Comparison of ENCODE assay signal across 8 cellular contexts in genomic region chr2:45993476-45993991, GRCh38.
DNase-seq lines count a peak whose midpoint lies in the region; ATAC-seq, FAIRE-seq and TF ChIP-seq lines count a peak whose summit lies in the region.

No MANE protein-coding gene starts in this region.

- dilution Hi-C loops in endothelial cell of umbilical vein (cut with MboI; ENCODE audit: extremely low pct_ligation_motif_present, low sequenced_read_pairs): no loop called here

- POLR2A ChIA-PET in activated CD8-positive, alpha-beta T cell treated with anti-CD3 and anti-CD28 coated beads, Interleukin-2, amount 10 ng/mL, durations not matched to agents 7 days and 5 days (lab: Charles Lee): no interaction called here
- POLR2A ChIA-PET in endothelial cell of umbilical vein (lab: Charles Lee): no interaction called here

- ATAC-seq in activated CD8-positive, alpha-beta T cell treated with anti-CD3 and anti-CD28 coated beads, Interleukin-2, amount 10 ng/mL, durations not matched to agents 7 days and 5 days: peak; percentile 71
- no peak for ATAC-seq in HG03342 (IDR thresholded peaks at IDR 0.05; ENCODE audit: unreplicated experiment)

- no peaks in the 10 kb centered on the region for H3K9me3 ChIP-seq in endothelial cell of umbilical vein (replicated peaks; ENCODE audit: control insufficient read depth, insufficient read depth, low read length)

- no peaks in the 10 kb centered on the region for H3K27me3 ChIP-seq in endothelial cell of umbilical vein (ENCODE audit: control insufficient read depth in 2 of 2, insufficient read depth in 2 of 2, low read length in 2 of 2)

- H3K27ac ChIP-seq in endothelial cell of umbilical vein (ENCODE audit: insufficient read depth, low read depth, low read length): no peak overlapping the region

- no peaks in the 10 kb centered on the region for H4K20me1 ChIP-seq in endothelial cell of umbilical vein (replicated peaks; ENCODE audit: control insufficient read depth, extremely low read depth, insufficient read depth, low read length)

- no peak overlapping the region for H3K4me3 Mint-ChIP-seq in activated CD8-positive, alpha-beta T cell treated with anti-CD3 and anti-CD28 coated beads, Interleukin-2, amount 10 ng/mL, durations not matched to agents 7 days and 5 days
- H3K4me3 Mint-ChIP-seq in mesothelial cell of epicardium: no peak overlapping the region

- no peak overlapping the region for H2AFZ ChIP-seq in endothelial cell of umbilical vein (ENCODE audit: low read depth, low read length)

- no peaks in the 10 kb centered on the region for H3K36me3 Mint-ChIP-seq in activated CD8-positive, alpha-beta T cell treated with anti-CD3 and anti-CD28 coated beads, Interleukin-2, amount 10 ng/mL, durations not matched to agents 7 days and 5 days (ENCODE audit: low read depth)
- peaks cover 10% of the 10 kb centered on the region for H3K36me3 Mint-ChIP-seq in mesothelial cell of epicardium

- H3K9ac ChIP-seq in endothelial cell of umbilical vein (replicated peaks; ENCODE audit: extremely low read depth, insufficient read depth, low read length): no peak overlapping the region

- H3K27me3 Mint-ChIP-seq in activated CD8-positive, alpha-beta T cell treated with anti-CD3 and anti-CD28 coated beads, Interleukin-2, amount 10 ng/mL, durations not matched to agents 7 days and 5 days (ENCODE audit: low read depth): peaks cover 2% of the 10 kb centered on the region
- H3K27me3 Mint-ChIP-seq in mesothelial cell of epicardium (ENCODE audit: low read depth): no peaks in the 10 kb centered on the region

- no peak overlapping the region for H3K27ac Mint-ChIP-seq in activated CD8-positive, alpha-beta T cell treated with anti-CD3 and anti-CD28 coated beads, Interleukin-2, amount 10 ng/mL, durations not matched to agents 7 days and 5 days
- H3K27ac Mint-ChIP-seq in mesothelial cell of epicardium: no peak overlapping the region

- intact Hi-C loops in endothelial cell of umbilical vein (cut with micrococcal nuclease): loop anchor here (1.0 to 10.0 kb wide), 4 partner anchors 350 to 881 kb away; no protein-coding TSS in a partner anchor

- H3K4me1 ChIP-seq in endothelial cell of umbilical vein (ENCODE audit: control insufficient read depth, extremely low read depth, insufficient read depth, low read length): no peaks in the 10 kb centered on the region

- no peak overlapping the region for H3K4me3 ChIP-seq in endothelial cell of umbilical vein (replicated peaks in 1 of 3; ENCODE audit: insufficient read depth in 1 of 3, low read depth in 1 of 3, low read length in 3 of 3)

- peaks cover 0 to 2% of the 10 kb centered on the region in 2 experiments for H3K36me3 ChIP-seq in endothelial cell of umbilical vein (ENCODE audit: control insufficient read depth in 2 of 2, extremely low read depth in 1 of 2, insufficient read depth in 2 of 2, low read length in 2 of 2)

- no peaks in the 10 kb centered on the region for H3K79me2 ChIP-seq in endothelial cell of umbilical vein (ENCODE audit: control insufficient read depth, insufficient read depth, low read length)

- H3K4me1 Mint-ChIP-seq in activated CD8-positive, alpha-beta T cell treated with anti-CD3 and anti-CD28 coated beads, Interleukin-2, amount 10 ng/mL, durations not matched to agents 7 days and 5 days (ENCODE audit: low read depth): peaks cover 6% of the 10 kb centered on the region
- H3K4me1 Mint-ChIP-seq in mesothelial cell of epicardium: peaks cover 2% of the 10 kb centered on the region

- no peaks in the 10 kb centered on the region for H3K9me3 Mint-ChIP-seq in activated CD8-positive, alpha-beta T cell treated with anti-CD3 and anti-CD28 coated beads, Interleukin-2, amount 10 ng/mL, durations not matched to agents 7 days and 5 days (ENCODE audit: insufficient read depth)
- H3K9me3 Mint-ChIP-seq in mesothelial cell of epicardium: peaks cover 19% of the 10 kb centered on the region

- H3K4me2 ChIP-seq in endothelial cell of umbilical vein (ENCODE audit: insufficient read depth, low read length): no peak overlapping the region

- H3K9me1 ChIP-seq in endothelial cell of umbilical vein (replicated peaks; ENCODE audit: control insufficient read depth, extremely low read depth, insufficient read depth, low read length): no peaks in the 10 kb centered on the region

- DNase-seq in AML-193 (lab: John Stamatoyannopoulos, UW) (peak; percentile 34 to 55), H54 (ENCODE audit: insufficient read length, low spot score) (peak; percentile 60), NCI-H82 (lab: John Stamatoyannopoulos, UW) (peak; percentile 89), endothelial cell of umbilical vein (ENCODE audit: low read depth, low spot score) (peak; percentile 75), mesothelial cell of epicardium (ENCODE audit: low spot score in 2 of 2, unreplicated experiment in 2 of 2) (no peak)
- DNase-seq in activated CD8-positive, alpha-beta T cell treated with anti-CD3 and anti-CD28 coated beads, Interleukin-2, amount 10 ng/mL, durations not matched to agents 7 days and 5 days: peak; percentile 80
- DNase-seq in stimulated activated CD8-positive, alpha-beta memory T cell treated with anti-CD3 and anti-CD28 coated beads, Interleukin-7, amount 100 ng/mL, for 4 hours (ENCODE audit: low read depth in 2 of 2): peak; percentile 5 to 16

- BruUV-seq in endothelial cell of umbilical vein (replicated peaks; lab: Mats Ljungman, UMichigan): no TSS peak

- FAIRE-seq in H54 (lab: Jason Lieb, UNC): peak; percentile 93
- FAIRE-seq in endothelial cell of umbilical vein (lab: Jason Lieb, UNC): peak; percentile 86

- TF ChIP-seq POLR2A in H54 (IDR thresholded peaks at IDR 0.05; ENCODE audit: low read depth, low read length): no peak
- TF ChIP-seq POLR2A in endothelial cell of umbilical vein (IDR thresholded peaks at IDR 0.05; ENCODE audit: low read depth, low read length): no peak

- TF ChIP-seq CTCF in endothelial cell of umbilical vein (IDR thresholded peaks at IDR 0.05; ENCODE audit: extremely low read depth in 1 of 2, insufficient read depth in 1 of 2, low read depth in 1 of 2, low read length in 2 of 2): peak; percentile 72 to 74
- TF ChIP-seq CTCF in mesothelial cell of epicardium (IDR thresholded peaks at IDR 0.05; ENCODE audit: unreplicated experiment): peak; percentile 80

- CTCF ChIA-PET in activated CD8-positive, alpha-beta T cell treated with anti-CD3 and anti-CD28 coated beads, Interleukin-2, amount 10 ng/mL, durations not matched to agents 7 days and 5 days (lab: Charles Lee): interaction anchor here (0.7 to 2.4 kb wide), 23 partner anchors 10 to 641 kb away, joined by 3 to 29 read pairs (median 3); no protein-coding TSS in a partner anchor
- CTCF ChIA-PET in endothelial cell of umbilical vein (lab: Charles Lee): interaction anchor here (0.6 to 2.7 kb wide), 46 partner anchors 9 to 942 kb away, joined by 3 to 26 read pairs (median 4); no protein-coding TSS in a partner anchor

TF ChIP-seq in endothelial cell of umbilical vein, 7 proteins besides CTCF, POLR2A, EP300 and RAD21:
- TF ChIP-seq GATA2 (IDR thresholded peaks at IDR 0.05; ENCODE audit: insufficient read depth, insufficient read length, low read depth, low read length) (no peak), MYC (IDR thresholded peaks at IDR 0.05; ENCODE audit: low read depth, low read length) (no peak), JUN (IDR thresholded peaks at IDR 0.05; ENCODE audit: borderline replicate concordance, insufficient read depth, insufficient read length, low read depth) (no peak), POLR2AphosphoS5 (IDR thresholded peaks at IDR 0.05; ENCODE audit: insufficient read depth, low read depth, low read length) (no peak), EZH2 (IDR thresholded peaks at IDR 0.05; ENCODE audit: borderline replicate concordance, low read depth, low read length, severe bottlenecking) (no peak), FOS (IDR thresholded peaks at IDR 0.05; ENCODE audit: borderline replicate concordance, insufficient read depth, low read length) (no peak), MAX (IDR thresholded peaks at IDR 0.05; ENCODE audit: insufficient read depth, insufficient read length) (no peak)

Comparison
In these comparisons a context has a peak if more than half of its experiments do, and no peak if none do; other contexts are left out.
1. DNase-seq: peak in AML-193 (2 of 2), H54 (single experiment), NCI-H82 (single experiment), activated CD8-positive, alpha-beta T cell treated with anti-CD3 and anti-CD28 coated beads, Interleukin-2, amount 10 ng/mL, durations not matched to agents 7 days and 5 days (single experiment), endothelial cell of umbilical vein (single experiment) and stimulated activated CD8-positive, alpha-beta memory T cell treated with anti-CD3 and anti-CD28 coated beads, Interleukin-7, amount 100 ng/mL, for 4 hours (2 of 2); none in mesothelial cell of epicardium (0 of 2).